Comparison of ENCODE assay signal across 12 cellular contexts in genomic region chr5:95068303-95068702, GRCh38.
A peak's percentile ranks its signal among the peaks of the same experiment; 100 is the strongest.
DNase-seq lines count a peak whose midpoint lies in the region; ATAC-seq and TF ChIP-seq lines count a peak whose summit lies in the region.
"Had no signal": no experiment of that assay in that cellular context is flagged by ENCODE, and none has a peak within 500 bp of the region (broad histone marks: within the 10 kb centered on the region; RNA-seq: fewer than 3 reads in every experiment).

No MANE protein-coding gene starts in this region.

- peaks cover 0 to 1% (median 0%) of the 10 kb centered on the region in 3 donors for H3K27me3 ChIP-seq in psoas muscle (ENCODE audit: insufficient read depth in 3 of 3, low read length in 2 of 3)

- no peaks in the 10 kb centered on the region for H3K4me1 ChIP-seq in psoas muscle

- H3K9me3 Mint-ChIP-seq in activated CD4-positive, alpha-beta T cell treated with anti-CD3 and anti-CD28 coated beads for 36 hours (ENCODE audit: low read depth): no peaks in the 10 kb centered on the region
- H3K9me3 Mint-ChIP-seq: memory B cell had no signal

- no peak for TF ChIP-seq CTCF in psoas muscle (IDR thresholded peaks at IDR 0.05)

- DNase-seq in psoas muscle (no peak), HUDEP-2 (lab: John Stamatoyannopoulos, UW; ENCODE audit: unreplicated experiment in 76 of 76) (no peak), SK-N-DZ (ENCODE audit: low spot score) (no peak), T-helper 2 cell (no peak)
- DNase-seq in activated CD4-positive, alpha-beta T cell treated with anti-CD3 and anti-CD28 coated beads for 36 hours: no peak
- DNase-seq: activated T-cell treated with anti-CD3 and anti-CD28 coated beads, Interleukin-2, amount 50 U/mL, for 1 hour; cortex of kidney had no signal

- ATAC-seq in GM18861 (IDR thresholded peaks at IDR 0.05; ENCODE audit: unreplicated experiment) (peak; percentile 51), GM21619 (IDR thresholded peaks at IDR 0.05; ENCODE audit: unreplicated experiment) (peak; percentile 55), HG03378 (IDR thresholded peaks at IDR 0.05; ENCODE audit: unreplicated experiment) (peak; percentile 62), psoas muscle (no peak)
- ATAC-seq in activated CD4-positive, alpha-beta T cell treated with anti-CD3 and anti-CD28 coated beads for 36 hours: no peak
- ATAC-seq: HCT116 had no signal

- H3K36me3 ChIP-seq in psoas muscle (ENCODE audit: insufficient read depth in 1 of 2, low read depth in 1 of 2): no peaks in the 10 kb centered on the region

- peaks cover 5% of the 10 kb centered on the region for H3K4me1 Mint-ChIP-seq in activated CD4-positive, alpha-beta T cell treated with anti-CD3 and anti-CD28 coated beads for 36 hours
- H3K4me1 Mint-ChIP-seq: memory B cell had no signal

- no peak overlapping the region for H3K4me3 Mint-ChIP-seq in activated CD4-positive, alpha-beta T cell treated with anti-CD3 and anti-CD28 coated beads for 36 hours
- H3K4me3 Mint-ChIP-seq: memory B cell had no signal

- H3K9me3 ChIP-seq in psoas muscle: no peaks in the 10 kb centered on the region

- H3K4me3 ChIP-seq in psoas muscle: no peak overlapping the region

- 54 to 59% (median 56%) methylated on average over 3 of the region's 3 CpGs for WGBS in psoas muscle, 3 donors

- intact Hi-C loops in psoas muscle (cut with DNase I): no loop called here
- intact Hi-C loops in activated CD4-positive, alpha-beta T cell treated with anti-CD3 and anti-CD28 coated beads for 36 hours (cut with DNase I, micrococcal nuclease): no loop called here

- no peak overlapping the region for H3K27ac Mint-ChIP-seq in activated CD4-positive, alpha-beta T cell treated with anti-CD3 and anti-CD28 coated beads for 36 hours
- H3K27ac Mint-ChIP-seq: memory B cell had no signal

- H3K27ac ChIP-seq in psoas muscle: peak overlapping the region; percentile 37

- H3K36me3 Mint-ChIP-seq in activated CD4-positive, alpha-beta T cell treated with anti-CD3 and anti-CD28 coated beads for 36 hours (ENCODE audit: low read depth): no peaks in the 10 kb centered on the region
- H3K36me3 Mint-ChIP-seq: memory B cell had no signal

- CTCF ChIA-PET in activated CD4-positive, alpha-beta T cell treated with anti-CD3 and anti-CD28 coated beads for 36 hours (lab: Charles Lee): no interaction called here

- no peaks in the 10 kb centered on the region for H3K27me3 Mint-ChIP-seq in activated CD4-positive, alpha-beta T cell treated with anti-CD3 and anti-CD28 coated beads for 36 hours
- H3K27me3 Mint-ChIP-seq: memory B cell had no signal

- POLR2A ChIA-PET in activated CD4-positive, alpha-beta T cell treated with anti-CD3 and anti-CD28 coated beads for 36 hours (lab: Charles Lee): no interaction called here

Comparison
In these comparisons a context has a peak if more than half of its experiments do, and no peak if none do; other contexts are left out.
1. ATAC-seq: peak in GM18861 (single experiment), GM21619 (single experiment) and HG03378 (single experiment); none in psoas muscle (0 of 4) and activated CD4-positive, alpha-beta T cell treated with anti-CD3 and anti-CD28 coated beads for 36 hours (single experiment).